Comparison of ENCODE assay signal across 17 cellular contexts in the genomic region with DNA sequence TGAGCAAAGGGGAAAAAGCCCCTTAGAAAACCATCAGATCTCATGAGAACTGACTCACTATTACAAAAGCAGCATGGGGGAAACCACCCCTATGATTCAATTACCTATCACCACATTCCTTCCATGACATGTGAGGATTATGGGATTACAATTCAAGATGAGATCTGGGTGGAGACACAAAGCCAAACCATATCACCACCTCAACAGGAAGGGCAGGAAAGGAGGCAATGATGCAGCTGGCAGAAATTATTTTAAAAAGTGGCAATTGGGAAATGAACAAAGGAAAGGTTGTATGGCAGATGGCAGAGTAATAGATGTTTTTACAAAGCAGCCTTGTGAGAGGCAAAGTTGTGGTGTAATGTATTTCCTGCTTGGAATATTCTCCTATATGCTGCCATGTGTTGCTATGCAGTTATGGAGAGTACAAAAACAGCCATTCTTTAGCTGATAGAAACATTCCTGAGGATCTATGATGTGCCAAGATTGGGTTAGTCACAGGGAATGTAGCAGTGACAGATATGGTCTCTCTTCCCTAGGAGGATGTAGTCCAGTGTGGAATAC.
A peak's percentile ranks its signal among the peaks of the same experiment; 100 is the strongest.
DNase-seq lines count a peak whose midpoint lies in the region; ATAC-seq, FAIRE-seq and TF ChIP-seq lines count a peak whose summit lies in the region.
"Had no signal": no experiment of that assay in that cellular context is flagged by ENCODE, and none has a peak within 500 bp of the region (broad histone marks: within the 10 kb centered on the region; RNA-seq: fewer than 3 reads in every experiment).

No MANE protein-coding gene starts in this region.

- H3K27ac ChIP-seq in mammary epithelial cell (ENCODE audit: insufficient read depth, low read depth, low read length) (peak overlapping the region; percentile 97), keratinocyte (ENCODE audit: control insufficient read depth, insufficient read depth, low read length) (peak overlapping the region; percentile 86)
- H3K27ac ChIP-seq: pancreas, testis had no signal

- H3K79me2 ChIP-seq in mammary epithelial cell (ENCODE audit: insufficient read depth, low read length), result no peaks in the 10 kb centered on the region
- H3K79me2 ChIP-seq in keratinocyte (ENCODE audit: control insufficient read depth, insufficient read depth, low read length), result no peaks in the 10 kb centered on the region

- dilution Hi-C loops in mammary epithelial cell (cut with HindIII; ENCODE audit: low sequenced_read_pairs) (no loop called here), keratinocyte (cut with MboI; ENCODE audit: extremely low pct_ligation_motif_present, low sequenced_read_pairs) (no loop called here)

- H3K4me2 ChIP-seq in mammary epithelial cell (ENCODE audit: insufficient read depth, low read depth, low read length), result peak overlapping the region; percentile 57
- peak overlapping the region; percentile 29 for H3K4me2 ChIP-seq in keratinocyte (ENCODE audit: control insufficient read depth, extremely low read depth, insufficient read depth, low read depth, low read length)

- CTCF ChIA-PET in mammary epithelial cell (lab: Charles Lee; ENCODE audit: low non-redundant PET), result no interaction called here

- H3K4me1 ChIP-seq in mammary epithelial cell (ENCODE audit: insufficient read depth, low read length), result peaks cover 25% of the 10 kb centered on the region
- H3K4me1 ChIP-seq in keratinocyte (ENCODE audit: control insufficient read depth, extremely low read depth, insufficient read depth, low read length), result peaks cover 14% of the 10 kb centered on the region
- H3K4me1 ChIP-seq: pancreas, testis had no signal

- H3K4me3 ChIP-seq in mammary epithelial cell (replicated peaks in 1 of 3; ENCODE audit: insufficient read depth in 1 of 3, low read depth in 2 of 3, low read length in 3 of 3) (no peak overlapping the region), keratinocyte (ENCODE audit: control insufficient read depth in 2 of 3, extremely low read depth in 1 of 3, insufficient read depth in 2 of 3, low read depth in 1 of 3, low read length in 3 of 3) (no peak overlapping the region)
- H3K4me3 ChIP-seq: pancreas, testis had no signal

- H4K20me1 ChIP-seq in mammary epithelial cell (ENCODE audit: insufficient read depth, low read length) (no peaks in the 10 kb centered on the region), keratinocyte (ENCODE audit: control insufficient read depth, extremely low read depth, insufficient read depth, low read length) (no peaks in the 10 kb centered on the region)

- no peaks in the 10 kb centered on the region for H3K9me1 ChIP-seq in keratinocyte (ENCODE audit: control insufficient read depth, extremely low read depth, insufficient read depth, low read length)

- H3K27me3 ChIP-seq in mammary epithelial cell (ENCODE audit: insufficient read depth, low read length) (no peaks in the 10 kb centered on the region), keratinocyte (ENCODE audit: control insufficient read depth, extremely low read depth, insufficient read depth, low read length) (no peaks in the 10 kb centered on the region)
- H3K27me3 ChIP-seq: pancreas, testis had no signal

- peak overlapping the region; percentile 53 for H3K9ac ChIP-seq in mammary epithelial cell (ENCODE audit: insufficient read depth, low read length)
- peak overlapping the region; percentile 13 for H3K9ac ChIP-seq in keratinocyte (ENCODE audit: control insufficient read depth, extremely low read depth, insufficient read depth, low read length)

- BruUV-seq in mammary epithelial cell (replicated peaks; lab: Mats Ljungman, UMichigan), result no TSS peak

- ATAC-seq in HG03521 (IDR thresholded peaks at IDR 0.05; ENCODE audit: unreplicated experiment) (no peak), GM21786 (IDR thresholded peaks at IDR 0.05; ENCODE audit: unreplicated experiment) (no peak)

- H2AFZ ChIP-seq in mammary epithelial cell (ENCODE audit: low read depth, low read length) (peak overlapping the region; percentile 43), keratinocyte (ENCODE audit: control insufficient read depth, low read length) (peak overlapping the region; percentile 78)

- peak; percentile 90 for FAIRE-seq in keratinocyte (lab: Jason Lieb, UNC)
- FAIRE-seq: pancreas had no signal

- in situ Hi-C loops in mammary epithelial cell (cut with MboI; ENCODE audit: low sequenced_read_pairs in 2 of 2), result no loop called here

- peak; percentile 5 for DNase-seq in AG08395 (ENCODE audit: low spot score)
- DNase-seq in NCI-H69 (lab: John Stamatoyannopoulos, UW), result peak; percentile 15
- DNase-seq in mammary epithelial cell, result peak; percentile 98
- peak; percentile 75 for DNase-seq in keratinocyte (ENCODE audit: low read depth, low spot score)
- no peak for DNase-seq in cerebellar nuclear complex (lab: John Stamatoyannopoulos, UW)
- DNase-seq in DMS53 (lab: John Stamatoyannopoulos, UW), result no peak
- DNase-seq: activated CD8-positive, alpha-beta memory T cell treated with anti-CD3 and anti-CD28 coated beads for 24 hours; activated naive CD4-positive, alpha-beta T cell; Kasumi-1; NCI-H1694; NCI-H524 treated with DMSO at 0.1 percent for 48 hours; pancreas; Right ventricle myocardium superior; stimulated activated CD4-positive, alpha-beta T cell treated with anti-CD3 and anti-CD28 coated beads, Interleukin-15, amount 100 ng/mL, for 24 hours; testis had no signal

- H3K36me3 ChIP-seq in mammary epithelial cell (ENCODE audit: insufficient read depth, low read length), result no peaks in the 10 kb centered on the region
- no peaks in the 10 kb centered on the region for H3K36me3 ChIP-seq in keratinocyte (ENCODE audit: control insufficient read depth in 2 of 2, extremely low read depth in 1 of 2, insufficient read depth in 2 of 2, low read length in 2 of 2)
- H3K36me3 ChIP-seq: pancreas had no signal

- intact Hi-C loops in mammary epithelial cell (cut with micrococcal nuclease), result loop anchor here (2.0 to 10.0 kb wide), 3 partner anchors 54 to 512 kb away; a partner anchor contains a TSS

- peaks cover 2% of the 10 kb centered on the region for H3K9me3 ChIP-seq in mammary epithelial cell (replicated peaks; ENCODE audit: insufficient read depth, low read length)
- H3K9me3 ChIP-seq in keratinocyte (ENCODE audit: control insufficient read depth, low read depth, low read length), result peaks cover 2% of the 10 kb centered on the region
- H3K9me3 ChIP-seq: pancreas, testis had no signal

- TF ChIP-seq CTCF in mammary epithelial cell (conservative IDR thresholded peaks at IDR 0.05 in 1 of 2, IDR thresholded peaks at IDR 0.05 in 1 of 2; ENCODE audit: extremely low read depth in 1 of 2, insufficient read depth in 1 of 2, low read depth in 1 of 2, low read length in 2 of 2) (no peak), keratinocyte (optimal IDR thresholded peaks at IDR 0.05 in 1 of 3, IDR thresholded peaks at IDR 0.05 in 1 of 3, conservative IDR thresholded peaks at IDR 0.05 in 1 of 3; ENCODE audit: extremely low read depth in 1 of 3, insufficient read depth in 2 of 3, low read length in 3 of 3) (no peak)

Comparison
In these comparisons a context has a peak if more than half of its experiments do, and no peak if none do; other contexts are left out.
1. DNase-seq: peak in AG08395 (single experiment), NCI-H69 (single experiment), mammary epithelial cell (single experiment) and keratinocyte (single experiment); none in cerebellar nuclear complex (0 of 2) and DMS53 (single experiment).